Comparison of ENCODE assay signal across 28 cellular contexts in genomic region chr5:60891667-60892066, GRCh38.
"Had no signal": no experiment of that assay in that cellular context is flagged by ENCODE, and none has a peak within 500 bp of the region (broad histone marks: within the 10 kb centered on the region; RNA-seq: fewer than 3 reads in every experiment).

No MANE protein-coding gene starts in this region.

- H3K27ac Mint-ChIP-seq: activated naive CD4-positive, alpha-beta T cell treated with anti-CD3 and anti-CD28 coated beads, Interleukin-2, amount 10 ng/mL, durations not matched to agents 7 days and 5 days; activated naive CD8-positive, alpha-beta T cell treated with anti-CD3 and anti-CD28 coated beads, Interleukin-2, amount 10 ng/mL, durations not matched to agents 7 days and 5 days; activated T-helper 1 cell treated with anti-CD3 and anti-CD28 coated beads, Interleukin-12 subunit alpha, Interleukin-12 subunit beta, Interleukin-2, Interleukin-4 antibody, amounts not matched to agents 30 ng/mL and 10 ng/mL and 1 ng/mL, durations not matched to agents 14 hours and 24 hours and 36 hours; brain; effector memory CD8-positive, alpha-beta T cell; naive thymus-derived CD4-positive, alpha-beta T cell; progenitor cell of endocrine pancreas; T-helper 2 cell treated with Interferon-gamma antibody and Interleukin-4, amounts not matched to agents 5 μg/mL and 100 μg/mL, for 36 hours had no signal

- H3K27me3 ChIP-seq: ascending aorta, cardiac muscle cell, colonic mucosa, gastroesophageal sphincter, hepatocyte, ovary, right lobe of liver, tibial nerve had no signal

- H3K4me1 Mint-ChIP-seq: activated naive CD4-positive, alpha-beta T cell treated with anti-CD3 and anti-CD28 coated beads, Interleukin-2, amount 10 ng/mL, durations not matched to agents 7 days and 5 days; activated naive CD8-positive, alpha-beta T cell treated with anti-CD3 and anti-CD28 coated beads, Interleukin-2, amount 10 ng/mL, durations not matched to agents 7 days and 5 days; brain; naive thymus-derived CD4-positive, alpha-beta T cell had no signal

- H3K4me1 ChIP-seq: ascending aorta, colonic mucosa, gastroesophageal sphincter, right lobe of liver, tibial nerve had no signal

- H3K27ac ChIP-seq: ascending aorta, cardiac muscle cell, colonic mucosa, gastroesophageal sphincter, hepatocyte, ovary, right lobe of liver, tibial nerve had no signal

- H3K4me3 Mint-ChIP-seq: activated naive CD4-positive, alpha-beta T cell treated with anti-CD3 and anti-CD28 coated beads, Interleukin-2, amount 10 ng/mL, durations not matched to agents 7 days and 5 days; activated naive CD8-positive, alpha-beta T cell treated with anti-CD3 and anti-CD28 coated beads, Interleukin-2, amount 10 ng/mL, durations not matched to agents 7 days and 5 days; activated T-helper 1 cell treated with anti-CD3 and anti-CD28 coated beads, Interleukin-12 subunit alpha, Interleukin-12 subunit beta, Interleukin-2, Interleukin-4 antibody, amounts not matched to agents 30 ng/mL and 10 ng/mL and 1 ng/mL, durations not matched to agents 14 hours and 24 hours and 36 hours; brain; effector memory CD8-positive, alpha-beta T cell; naive thymus-derived CD4-positive, alpha-beta T cell; T-helper 2 cell treated with Interferon-gamma antibody and Interleukin-4, amounts not matched to agents 5 μg/mL and 100 μg/mL, for 36 hours had no signal

- DNase-seq: activated CD4-positive, alpha-beta T cell treated with anti-CD3 and anti-CD28 coated beads for 48 hours; activated CD4-positive, alpha-beta T cell treated with anti-CD3 and anti-CD28 coated beads, Interleukin-2, amount 50 U/mL, for 48 hours; activated CD4-positive, CD25-positive, alpha-beta regulatory T cell; activated CD8-positive, alpha-beta memory T cell treated with anti-CD3 and anti-CD28 coated beads for 24 hours; activated gamma-delta T cell; activated naive CD4-positive, alpha-beta T cell treated with anti-CD3 and anti-CD28 coated beads, Interleukin-2, amount 10 ng/mL, durations not matched to agents 7 days and 5 days; activated naive CD8-positive, alpha-beta T cell treated with anti-CD3 and anti-CD28 coated beads, Interleukin-2, amount 10 ng/mL, durations not matched to agents 7 days and 5 days; activated T-cell treated with anti-CD3 and anti-CD28 coated beads, Interleukin-2, amount 50 U/mL, for 1 hour; cerebellar nuclear complex; colonic mucosa; effector memory CD8-positive, alpha-beta T cell; islet precursor cell; left cardiac atrium; midbrain; naive thymus-derived CD4-positive, alpha-beta T cell; ovary; right lobe of liver; stimulated activated CD4-positive, alpha-beta T cell treated with anti-CD3 and anti-CD28 coated beads, Interleukin-2, amount 100 ng/mL, for 48 hours; stimulated activated naive CD4-positive, alpha-beta T cell treated with Interleukin-2 at 50 U/mL for 16 hours had no signal

- H3K4me3 ChIP-seq: ascending aorta, cardiac muscle cell, colonic mucosa, gastroesophageal sphincter, hepatocyte, ovary, right lobe of liver, tibial nerve had no signal

- H3K9me3 Mint-ChIP-seq: activated naive CD4-positive, alpha-beta T cell treated with anti-CD3 and anti-CD28 coated beads, Interleukin-2, amount 10 ng/mL, durations not matched to agents 7 days and 5 days; activated naive CD8-positive, alpha-beta T cell treated with anti-CD3 and anti-CD28 coated beads, Interleukin-2, amount 10 ng/mL, durations not matched to agents 7 days and 5 days; activated T-helper 1 cell treated with anti-CD3 and anti-CD28 coated beads, Interleukin-12 subunit alpha, Interleukin-12 subunit beta, Interleukin-2, Interleukin-4 antibody, amounts not matched to agents 30 ng/mL and 10 ng/mL and 1 ng/mL, durations not matched to agents 14 hours and 24 hours and 36 hours; brain; effector memory CD8-positive, alpha-beta T cell; T-helper 2 cell treated with Interferon-gamma antibody and Interleukin-4, amounts not matched to agents 5 μg/mL and 100 μg/mL, for 36 hours had no signal

- H3K9me3 ChIP-seq: ascending aorta, colonic mucosa, gastroesophageal sphincter, ovary, right lobe of liver, tibial nerve had no signal

- ATAC-seq: effector memory CD8-positive, alpha-beta T cell; left cardiac atrium; naive thymus-derived CD4-positive, alpha-beta T cell; right lobe of liver had no signal

- H3K36me3 ChIP-seq: cardiac muscle cell, colonic mucosa, ovary, right lobe of liver had no signal

- H3K27me3 Mint-ChIP-seq: activated naive CD4-positive, alpha-beta T cell treated with anti-CD3 and anti-CD28 coated beads, Interleukin-2, amount 10 ng/mL, durations not matched to agents 7 days and 5 days; activated naive CD8-positive, alpha-beta T cell treated with anti-CD3 and anti-CD28 coated beads, Interleukin-2, amount 10 ng/mL, durations not matched to agents 7 days and 5 days; brain; effector memory CD8-positive, alpha-beta T cell; naive thymus-derived CD4-positive, alpha-beta T cell; progenitor cell of endocrine pancreas had no signal
